14 cellular contexts compared by ENCODE assay signal in the genomic region with DNA sequence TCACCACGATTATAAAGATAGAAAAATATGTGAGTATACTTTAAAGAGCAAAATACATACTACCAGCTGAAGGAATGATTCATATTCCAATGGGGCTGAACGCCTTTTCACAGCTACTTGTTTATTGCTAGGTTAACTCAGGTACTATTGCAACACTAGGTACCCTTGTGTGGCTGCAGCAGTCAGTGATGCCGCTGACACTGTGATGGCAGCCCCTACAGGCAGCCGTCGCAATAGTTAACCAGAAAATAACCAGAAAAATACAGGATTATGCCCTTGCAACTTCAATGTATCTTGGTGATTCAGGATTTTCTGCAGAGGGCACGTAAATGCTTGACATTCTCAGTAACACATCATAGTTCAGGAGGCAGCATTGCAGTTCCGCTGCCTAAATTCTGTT. TPM values are rescaled to one million over a fixed set of nuclear protein-coding genes. Genes with fewer than 3 reads are reported as not detected.
DNase-seq lines count a peak whose midpoint lies in the region; ATAC-seq and TF ChIP-seq lines count a peak whose summit lies in the region.
"Had no signal": no experiment of that assay in that cellular context is flagged by ENCODE, and none has a peak within 500 bp of the region (broad histone marks: within the 10 kb centered on the region; RNA-seq: fewer than 3 reads in every experiment).

No MANE protein-coding gene starts in this region.

- H3K4me3 ChIP-seq in BE2C (ENCODE audit: low read depth, low read length) (no peak overlapping the region), H7 (ENCODE audit: insufficient read depth, low read depth, low read length) (no peak overlapping the region), astrocyte of the cerebellum (ENCODE audit: low read depth, low read length) (no peak overlapping the region)

- H3K27me3 ChIP-seq in BE2C = peaks cover 66% of the 10 kb centered on the region
- H3K27me3 ChIP-seq in H7 (ENCODE audit: control insufficient read depth, insufficient read depth, low read length) = peaks cover 7% of the 10 kb centered on the region

- H3K4me1 ChIP-seq in BE2C = no peaks in the 10 kb centered on the region
- H3K4me1 ChIP-seq: pancreas had no signal

- ATAC-seq in GM19455 (IDR thresholded peaks at IDR 0.05; ENCODE audit: unreplicated experiment) (no peak), HG03571 (IDR thresholded peaks at IDR 0.05; ENCODE audit: unreplicated experiment) (no peak)
- ATAC-seq: activated naive CD4-positive, alpha-beta T cell treated with anti-CD3 and anti-CD28 coated beads, Interleukin-2, amount 50 U/mL, for 72 hours; pancreas; stimulated activated effector memory CD8-positive, alpha-beta T cell treated with anti-CD3 and anti-CD28 coated beads, Interleukin-12 subunit alpha, Interleukin-12 subunit beta, amount 100 ng/mL, for 72 hours had no signal

- peak; percentile 42 for TF ChIP-seq CTCF in BE2C (IDR thresholded peaks at IDR 0.05; ENCODE audit: low read depth, low read length)
- TF ChIP-seq CTCF in astrocyte of the cerebellum (IDR thresholded peaks at IDR 0.05; ENCODE audit: low read depth, low read length, missing control alignments) = peak; percentile 37

- H3K36me3 ChIP-seq in BE2C (no peaks in the 10 kb centered on the region), H7 (replicated peaks; ENCODE audit: control insufficient read depth, insufficient read depth, low read length) (no peaks in the 10 kb centered on the region)
- H3K36me3 ChIP-seq: pancreas had no signal

- in situ Hi-C loops in astrocyte of the cerebellum (cut with HindIII; ENCODE audit: low sequenced_read_pairs) = no loop called here

- H3K9me3 ChIP-seq in BE2C = no peaks in the 10 kb centered on the region
- H3K9me3 ChIP-seq: pancreas had no signal

- DNase-seq in BE2C (no peak), H7 (peak; percentile 37), astrocyte of the cerebellum (ENCODE audit: low read depth) (no peak), iPS-NIHi7 (ENCODE audit: extremely low spot score) (peak; percentile 35), HT-29 (ENCODE audit: low spot score) (no peak)
- no peak for DNase-seq in activated CD8-positive, alpha-beta memory T cell treated with anti-CD3 and anti-CD28 coated beads, Interleukin-2, amount 50 U/mL, for 48 hours
- DNase-seq: NCI-H1092 treated with DMSO at 0.1 percent for 48 hours; pancreas; stimulated activated CD4-positive, alpha-beta T cell treated with anti-CD3 and anti-CD28 coated beads, Interleukin-1b, Interleukin-23, amount 100 ng/mL, for 48 hours had no signal

RNA-seq across cellular contexts. Expression of a gene that starts 1.6 kb away (rescaled TPM):
- not detected for polyA plus RNA-seq in BE2C (2012; ENCODE audit: insufficient read depth, insufficient read length, low read depth)
- total RNA-seq in H7 (2014; rRNA removed; shearing (Covaris generic)) = 13.9 and 16.3 TPM in 2 replicates
- total RNA-seq in HT-29 (2014; rRNA removed; shearing (Covaris generic)) = not detected in 2 replicates
- total RNA-seq: activated CD8-positive, alpha-beta memory T cell treated with anti-CD3 and anti-CD28 coated beads for 36 hours; activated naive CD4-positive, alpha-beta T cell treated with anti-CD3 and anti-CD28 coated beads, Interleukin-2, amount 50 U/mL, for 72 hours had no signal

Comparison
In these comparisons a context has a peak if more than half of its experiments do, and no peak if none do; other contexts are left out.
1. DNase-seq: peak in H7 (single experiment) and iPS-NIHi7 (single experiment); none in BE2C (single experiment), astrocyte of the cerebellum (single experiment), activated CD8-positive, alpha-beta memory T cell treated with anti-CD3 and anti-CD28 coated beads, Interleukin-2, amount 50 U/mL, for 48 hours (single experiment) and HT-29 (single experiment).
2. RNA of a gene that starts 1.6 kb away (total RNA-seq): 13.9 to 16.3 TPM in H7; not detected in HT-29; every median in the first group is over 10 times any median in the second.